9 cellular contexts compared by ENCODE assay signal in the genomic region with DNA sequence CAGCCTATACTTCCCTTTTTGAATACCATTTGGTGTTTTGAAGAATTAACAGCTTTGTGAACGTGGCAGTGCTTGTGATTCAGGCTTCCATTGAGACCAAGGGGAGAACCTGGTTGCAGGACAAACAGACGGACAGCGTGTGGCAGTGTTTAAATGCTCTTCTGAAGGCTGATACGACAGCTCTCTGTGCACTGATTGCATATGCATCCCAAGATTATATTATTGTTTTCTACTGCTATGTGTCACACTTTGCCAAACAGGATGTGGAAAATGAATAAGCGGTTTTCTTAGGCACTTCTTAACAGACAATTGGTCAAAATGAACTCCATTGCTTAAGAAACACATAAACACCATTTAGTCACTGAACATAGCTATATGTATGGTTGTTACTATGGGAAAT. TPM values are rescaled to one million over a fixed set of nuclear protein-coding genes. Genes with fewer than 3 reads are reported as not detected.
DNase-seq lines count a peak whose midpoint lies in the region; ATAC-seq, FAIRE-seq and TF ChIP-seq lines count a peak whose summit lies in the region.
"Not testable (repeated sequence)": the region's sequence is repeated elsewhere in the genome, so short reads cannot be mapped to it uniquely, and the experiment has no call there.
"Had no signal": no experiment of that assay in that cellular context is flagged by ENCODE, and none has a peak within 500 bp of the region (broad histone marks: within the 10 kb centered on the region; RNA-seq: fewer than 3 reads in every experiment).

No MANE protein-coding gene starts in this region.

- WGBS in GM12878 (ENCODE audit: insufficient coverage, insufficient replicate concordance, low lambda C conversion rate, missing lambda C conversion rate), result 75% methylated on average over 4 of the region's 5 CpGs

- SMC1A ChIA-PET in GM12878 (lab: Charles Lee; ENCODE audit: uncharacterized antibody, unreplicated experiment), result not testable (repeated sequence)

- not testable (repeated sequence) for H3K36me3 ChIP-seq in Karpas-422 (ENCODE audit: insufficient read depth, low read length); SK-N-MC (ENCODE audit: insufficient read depth, low read length); GM12878 (ENCODE audit: control insufficient read depth in 2 of 2, insufficient read depth in 2 of 2, low read length in 1 of 2); neutrophil

- not testable (repeated sequence) for H3K9me3 ChIP-seq in Karpas-422 (ENCODE audit: low read length); SK-N-MC (ENCODE audit: low read depth, low read length); GM12878 (replicated peaks; ENCODE audit: control insufficient read depth, insufficient read depth, low read length); neutrophil

- H3K27ac ChIP-seq in Karpas-422 (ENCODE audit: low read length) (peak overlapping the region; percentile 76), SK-N-MC (peak overlapping the region; percentile 42; the same call in 1 of the 2 replicates), neutrophil (peak overlapping the region; percentile 85)
- H3K27ac ChIP-seq in GM12878 (ENCODE audit: control insufficient read depth, insufficient read depth), result not testable (repeated sequence)

- not testable (repeated sequence) for H3K4me1 Mint-ChIP-seq in activated CD4-positive, alpha-beta memory T cell treated with anti-CD3 and anti-CD28 coated beads for 36 hours (ENCODE audit: low read depth)

- H3K4me3 ChIP-seq in Karpas-422 (ENCODE audit: low read length); SK-N-MC; GM12878; fibroblast of villous mesenchyme (ENCODE audit: low read depth, low read length): not testable (repeated sequence)
- H3K4me3 ChIP-seq in neutrophil (ENCODE audit: low read depth in 1 of 2, low read length in 1 of 2), result peak overlapping the region; percentile 22 to 28

- peaks cover 13% of the 10 kb centered on the region for H3K4me1 ChIP-seq in Karpas-422 (ENCODE audit: low read length)
- not testable (repeated sequence) for H3K4me1 ChIP-seq in GM12878 (ENCODE audit: control insufficient read depth, insufficient read depth, low read length)
- peaks cover 4 to 28% of the 10 kb centered on the region in 2 experiments for H3K4me1 ChIP-seq in neutrophil (ENCODE audit: control insufficient read depth in 1 of 2, insufficient read depth in 1 of 2, low read depth in 1 of 2, low read length in 1 of 2)

- intact Hi-C loops in activated CD4-positive, alpha-beta memory T cell treated with anti-CD3 and anti-CD28 coated beads for 36 hours (cut with micrococcal nuclease); GM12878 (cut with micrococcal nuclease; ENCODE audit: unreplicated experiment): not testable (repeated sequence)

- in situ Hi-C loops in GM12878 (cut with MboI), result not testable (repeated sequence)

- POLR2A ChIA-PET in activated CD4-positive, alpha-beta memory T cell treated with anti-CD3 and anti-CD28 coated beads for 36 hours (lab: Charles Lee); GM12878 (lab: Charles Lee): not testable (repeated sequence)

- BruUV-seq in GM12878 (replicated peaks; lab: Mats Ljungman, UMichigan), result not testable (repeated sequence)

- H3K27me3 Mint-ChIP-seq in activated CD4-positive, alpha-beta memory T cell treated with anti-CD3 and anti-CD28 coated beads for 36 hours, result not testable (repeated sequence)

- not testable (repeated sequence) for H4K20me1 ChIP-seq in Karpas-422 (ENCODE audit: insufficient read depth, low read depth, low read length); GM12878 (ENCODE audit: control insufficient read depth, insufficient read depth)

- FAIRE-seq in GM12878 (lab: Jason Lieb, UNC), result not testable (repeated sequence)

- H3K4me2 ChIP-seq in Karpas-422 (ENCODE audit: low read depth, low read length, poor library complexity, severe bottlenecking), result peak overlapping the region; percentile 53
- not testable (repeated sequence) for H3K4me2 ChIP-seq in GM12878 (ENCODE audit: control insufficient read depth, insufficient read depth)

- H3K79me2 ChIP-seq in Karpas-422 (ENCODE audit: low read length), result peaks cover 17% of the 10 kb centered on the region
- not testable (repeated sequence) for H3K79me2 ChIP-seq in GM12878 (ENCODE audit: control insufficient read depth, insufficient read depth, low read length)

- H3K9ac ChIP-seq in Karpas-422 (ENCODE audit: low read length); SK-N-MC (ENCODE audit: insufficient read length); GM12878 (ENCODE audit: control insufficient read depth, insufficient read depth, low read length): not testable (repeated sequence)

- CTCF ChIA-PET in activated CD4-positive, alpha-beta memory T cell treated with anti-CD3 and anti-CD28 coated beads for 36 hours (lab: Charles Lee); GM12878 (lab: Yijun Ruan, JAX): not testable (repeated sequence)

- peak; percentile 83 for DNase-seq in ELR (ENCODE audit: low read depth)
- DNase-seq in Karpas-422; SK-N-MC (ENCODE audit: low read depth, low spot score); GM12878 (ENCODE audit: low read depth, low spot score): not testable (repeated sequence)
- DNase-seq in activated CD4-positive, alpha-beta memory T cell treated with anti-CD3 and anti-CD28 coated beads for 36 hours, result peak; percentile 17
- DNase-seq in fibroblast of villous mesenchyme (ENCODE audit: low read depth), result peak; percentile 70

- TF ChIP-seq RAD21 in GM12878 (IDR thresholded peaks at IDR 0.05; ENCODE audit: insufficient read depth, low read depth, low read length), result not testable (repeated sequence)

- peak; percentile 77 for ATAC-seq in GM12878

- not testable (repeated sequence) for H3K27me3 ChIP-seq in Karpas-422 (ENCODE audit: low read length); GM12878 (replicated peaks in 1 of 2; ENCODE audit: control insufficient read depth in 2 of 2, insufficient read depth in 2 of 2, low read length in 1 of 2); neutrophil

- not testable (repeated sequence) for H3K27ac Mint-ChIP-seq in activated CD4-positive, alpha-beta memory T cell treated with anti-CD3 and anti-CD28 coated beads for 36 hours

- not testable (repeated sequence) for TF ChIP-seq EP300 in GM12878 (IDR thresholded peaks at IDR 0.05; ENCODE audit: borderline replicate concordance in 1 of 2, control insufficient read depth in 1 of 2, low read depth in 2 of 2, low read length in 2 of 2)

- RAD21 ChIA-PET in GM12878 (lab: Charles Lee; ENCODE audit: unreplicated experiment), result not testable (repeated sequence)

- not testable (repeated sequence) for H3K9me3 Mint-ChIP-seq in activated CD4-positive, alpha-beta memory T cell treated with anti-CD3 and anti-CD28 coated beads for 36 hours

- H3K36me3 Mint-ChIP-seq in activated CD4-positive, alpha-beta memory T cell treated with anti-CD3 and anti-CD28 coated beads for 36 hours, result not testable (repeated sequence)

- not testable (repeated sequence) for H2AFZ ChIP-seq in Karpas-422 (ENCODE audit: low read length); GM12878 (ENCODE audit: control insufficient read depth, low read depth, low read length)

- TF ChIP-seq POLR2A in GM12878 (IDR thresholded peaks at IDR 0.05; ENCODE audit: low read depth, low read length), result not testable (repeated sequence)

- H3K4me3 Mint-ChIP-seq in activated CD4-positive, alpha-beta memory T cell treated with anti-CD3 and anti-CD28 coated beads for 36 hours, result not testable (repeated sequence)

- peak in 1 of 3 experiments; percentile 14; a peak in 1 of 6 replicates for TF ChIP-seq CTCF in GM12878 (IDR thresholded peaks at IDR 0.05 in 2 of 3, conservative IDR thresholded peaks at IDR 0.05 in 1 of 3; ENCODE audit: control insufficient read depth in 2 of 3, extremely low read depth in 1 of 3, insufficient read depth in 1 of 3, low read depth in 3 of 3, low read length in 3 of 3)
- not testable (repeated sequence) for TF ChIP-seq CTCF in fibroblast of villous mesenchyme (IDR thresholded peaks at IDR 0.05; ENCODE audit: insufficient read depth, low read depth, low read length); neutrophil (IDR thresholded peaks at IDR 0.05)

- H3K9me2 ChIP-seq in Karpas-422 (replicated peaks; ENCODE audit: insufficient read depth, low read length), result not testable (repeated sequence)

RNA-seq across cellular contexts. Expression of a gene that starts 8.2 kb away (rescaled TPM):
- total RNA-seq in Karpas-422 (2014; rRNA removed; shearing (Covaris generic); ENCODE audit: low replicate concordance), result 94.0 and 129 TPM in 2 replicates
- 100 to 1,000 TPM; 124 to 128 TPM for total RNA-seq in activated CD4-positive, alpha-beta memory T cell treated with anti-CD3 and anti-CD28 coated beads for 36 hours
- 46.9 and 48.1 TPM in 2 replicates for total RNA-seq in GM12878 (2013; cell fraction: nucleolus; rRNA removed)
- 96.0 and 130 TPM in 2 replicates for total RNA-seq in GM12878 (2014; rRNA removed)
- total RNA-seq in GM12878 (2014; rRNA removed; fragmentation: Illumina TruSeq; extraction: Trizol), result 63.8 and 65.2 TPM in 2 replicates
- 69.6 and 74.5 TPM in 2 replicates for total RNA-seq in GM12878 (2021)
- polyA plus RNA-seq in GM12878 (2011; ENCODE audit: low read depth), result 33.3 TPM
- polyA plus RNA-seq in GM12878 (2011; rRNA removed), result 139 and 178 TPM in 2 replicates
- 45.9 and 70.7 TPM in 2 replicates for polyA plus RNA-seq in GM12878 (2011; cell fraction: cytosol; rRNA removed)
- 27.9 and 35.6 TPM in 2 replicates for polyA plus RNA-seq in GM12878 (2011; cell fraction: nucleus; rRNA removed)
- polyA plus RNA-seq in GM12878 (2012), result 67.4 and 81.8 TPM in 2 replicates
- 86.2 and 103 TPM in 2 replicates for polyA plus RNA-seq in GM12878 (2014; fragmentation: Illumina TruSeq; extraction: Trizol)
- 10 to 100 TPM; 23.5 to 41.9 TPM for polyA plus RNA-seq in GM12878 (2014; fragmentation: Nextera tagmentation; extraction: Ambion mirVana)
- 84.8 and 115 TPM in 2 replicates for polyA plus RNA-seq in GM12878 (2014; rRNA removed)
- 100 to 1,000 TPM; 132 to 148 TPM for polyA plus RNA-seq in GM12878 (2016; fragmentation: Nextera tagmentation; extraction: Ambion mirVana)
- 26.5 and 34.2 TPM in 2 replicates for polyA minus RNA-seq in GM12878 (2011; rRNA and poly(A)+ RNA removed)
- 19.9 and 27.2 TPM in 2 replicates for polyA minus RNA-seq in GM12878 (2011; cell fraction: cytosol; rRNA and poly(A)+ RNA removed)
- polyA minus RNA-seq in GM12878 (2011; cell fraction: nucleus; rRNA and poly(A)+ RNA removed), result 10.2 and 23.4 TPM in 2 replicates
- 109 and 142 TPM in 2 replicates for total RNA-seq in fibroblast of villous mesenchyme

RNA-seq across cellular contexts. Expression of a gene that starts 57.6 kb away (rescaled TPM):
- total RNA-seq in Karpas-422 (2014; rRNA removed; shearing (Covaris generic); ENCODE audit: low replicate concordance), result 0.26 TPM in 1 of 2 replicates, not detected in the other
- not detected for total RNA-seq in activated CD4-positive, alpha-beta memory T cell treated with anti-CD3 and anti-CD28 coated beads for 36 hours
- total RNA-seq in GM12878 (2013; cell fraction: nucleolus; rRNA removed), result 0.27 TPM in 1 of 2 replicates, not detected in the other
- not detected in 2 replicates for total RNA-seq in GM12878 (2014; rRNA removed)
- not detected in 2 replicates for total RNA-seq in GM12878 (2014; rRNA removed; fragmentation: Illumina TruSeq; extraction: Trizol)
- total RNA-seq in GM12878 (2021), result 0.13 TPM in 1 of 2 replicates, not detected in the other
- polyA plus RNA-seq in GM12878 (2011; ENCODE audit: low read depth), result not detected
- not detected in 2 replicates for polyA plus RNA-seq in GM12878 (2011; rRNA removed)
- polyA plus RNA-seq in GM12878 (2011; cell fraction: cytosol; rRNA removed), result 0.04 TPM in 1 of 2 replicates, not detected in the other
- polyA plus RNA-seq in GM12878 (2011; cell fraction: nucleus; rRNA removed), result 0.16 TPM in 1 of 2 replicates, not detected in the other
- polyA plus RNA-seq in GM12878 (2012), result 0.12 and 0.15 TPM in 2 replicates
- not detected in 2 replicates for polyA plus RNA-seq in GM12878 (2014; fragmentation: Illumina TruSeq; extraction: Trizol)
- under 1 TPM in 1 of 2 experiments, not detected in 1; 0.02 TPM for polyA plus RNA-seq in GM12878 (2014; fragmentation: Nextera tagmentation; extraction: Ambion mirVana)
- polyA plus RNA-seq in GM12878 (2014; rRNA removed), result not detected in 2 replicates
- under 1 TPM; 0.24 to 0.34 TPM for polyA plus RNA-seq in GM12878 (2016; fragmentation: Nextera tagmentation; extraction: Ambion mirVana)
- polyA minus RNA-seq in GM12878 (2011; rRNA and poly(A)+ RNA removed), result not detected in 2 replicates
- polyA minus RNA-seq in GM12878 (2011; cell fraction: cytosol; rRNA and poly(A)+ RNA removed), result not detected in 2 replicates
- not detected in 2 replicates for polyA minus RNA-seq in GM12878 (2011; cell fraction: nucleus; rRNA and poly(A)+ RNA removed)
- not detected in 2 replicates for total RNA-seq in fibroblast of villous mesenchyme
- total RNA-seq: aorta, heart left ventricle had no signal
- polyA plus RNA-seq: aorta, heart left ventricle had no signal
